19 cellular contexts compared by ENCODE assay signal in genomic region chr20:45055056-45055455, GRCh38. TPM values are rescaled to one million over a fixed set of nuclear protein-coding genes. Genes with fewer than 3 reads are reported as not detected.
DNase-seq lines count a peak whose midpoint lies in the region; ATAC-seq and TF ChIP-seq lines count a peak whose summit lies in the region.
"Had no signal": no experiment of that assay in that cellular context is flagged by ENCODE, and none has a peak within 500 bp of the region (broad histone marks: within the 10 kb centered on the region; RNA-seq: fewer than 3 reads in every experiment).

No MANE protein-coding gene starts in this region.

- H4K5ac ChIP-seq in IMR-90 (ENCODE audit: low read depth, low read length), result no peak overlapping the region; the same call in 1 of the 2 replicates

- intact Hi-C loops in IMR-90 (cut with micrococcal nuclease), result no loop called here

- CTCF ChIA-PET in IMR-90 (lab: Yijun Ruan, JAX), result no interaction called here

- no peak overlapping the region for H2BK120ac ChIP-seq in IMR-90 (ENCODE audit: low read depth, low read length)

- H2BK20ac ChIP-seq in IMR-90 (ENCODE audit: low read depth, low read length), result no peak overlapping the region

- H2AK5ac ChIP-seq in IMR-90 (ENCODE audit: low read depth, low read length), result 0 out of 2 replicates have a peak overlapping the region, but pooled peaks have one; percentile 8

- H3K4ac ChIP-seq in IMR-90 (ENCODE audit: low read depth, low read length), result no peak overlapping the region

- peaks cover 16% of the 10 kb centered on the region for H3K79me2 ChIP-seq in osteoblast (ENCODE audit: insufficient read depth, low read length)

- dilution Hi-C loops in IMR-90 (cut with HindIII; ENCODE audit: low sequenced_read_pairs, unreplicated experiment), result no loop called here

- no peak overlapping the region for H4K91ac ChIP-seq in IMR-90 (ENCODE audit: insufficient read depth, low read depth, low read length)

- no peak overlapping the region; the same call in 1 of the 2 replicates for H3K18ac ChIP-seq in IMR-90 (ENCODE audit: low read depth, low read length)

- no peak overlapping the region for H3K56ac ChIP-seq in IMR-90 (ENCODE audit: extremely low read depth, insufficient read depth, low read length)

- in situ Hi-C loops in IMR-90 (cut with MboI; ENCODE audit: low sequenced_read_pairs), result no loop called here
- in situ Hi-C loops in KBM-7 (cut with MboI; ENCODE audit: low pct_unique_long_range_greater_than_20kb, low sequenced_read_pairs), result no loop called here

- DNase-seq in EH (ENCODE audit: low read depth), result peak; percentile 31
- no peak for DNase-seq in IMR-90
- no peak for DNase-seq in osteoblast (ENCODE audit: insufficient read length, low spot score, missing footprints)
- DNase-seq in NCI-H1417 treated with DMSO at 0.1 percent for 48 hours (lab: John Stamatoyannopoulos, UW), result no peak
- no peak for DNase-seq in nucleus accumbens (lab: John Stamatoyannopoulos, UW)
- DNase-seq in KBM-7, result no peak
- DNase-seq: activated CD4-positive, alpha-beta T cell treated with anti-CD3 and anti-CD28 coated beads, Interleukin-2, amount 50 U/mL, for 1 hour; BE2C; mammary epithelial cell; NCI-H187; NCI-H510A had no signal

- H3K36me3 ChIP-seq in IMR-90 (ENCODE audit: control insufficient read depth, insufficient read depth, low read length) (peaks cover 3% of the 10 kb centered on the region), osteoblast (ENCODE audit: insufficient read depth, low read length) (peaks cover 5% of the 10 kb centered on the region)
- H3K36me3 ChIP-seq: right atrium auricular region had no signal

- no peak overlapping the region for H3K14ac ChIP-seq in IMR-90 (replicated peaks; ENCODE audit: low read depth, low read length)

- H3K9me3 ChIP-seq in IMR-90 (ENCODE audit: control insufficient read depth, insufficient read depth, low read length) (no peaks in the 10 kb centered on the region), osteoblast (ENCODE audit: low read depth, low read length) (no peaks in the 10 kb centered on the region)
- H3K9me3 ChIP-seq: BE2C, right atrium auricular region had no signal

- H3K23ac ChIP-seq in IMR-90 (ENCODE audit: low read depth, low read length), result no peak overlapping the region

- no peak for ATAC-seq in IMR-90 (ENCODE audit: low read depth)

- peak overlapping the region; percentile 86 for H3K27ac Mint-ChIP-seq in activated naive CD8-positive, alpha-beta T cell
- H3K27ac Mint-ChIP-seq: dendritic cell treated with granulocyte-macrophage colony-stimulating factor and Interleukin-4, amounts not matched to agents 40 ng/mL and 50 ng/mL, for 4 days had no signal

- no peak overlapping the region for H2BK5ac ChIP-seq in IMR-90 (ENCODE audit: low read depth, low read length, poor library complexity, severe bottlenecking)

- H3K4me3 ChIP-seq in IMR-90 (ENCODE audit: insufficient read depth, low read depth, low read length) (no peak overlapping the region), osteoblast (ENCODE audit: insufficient read depth, low read length) (peak overlapping the region; percentile 11)
- H3K4me3 ChIP-seq: right atrium auricular region had no signal

- no peaks in the 10 kb centered on the region for H3K27me3 Mint-ChIP-seq in activated naive CD8-positive, alpha-beta T cell
- H3K27me3 Mint-ChIP-seq: dendritic cell treated with granulocyte-macrophage colony-stimulating factor and Interleukin-4, amounts not matched to agents 40 ng/mL and 50 ng/mL, for 4 days had no signal

- H3K4me1 ChIP-seq in IMR-90 (ENCODE audit: control insufficient read depth, insufficient read depth, low read length) (peaks cover 12% of the 10 kb centered on the region), osteoblast (ENCODE audit: insufficient read depth, low read length) (peaks cover 65% of the 10 kb centered on the region)
- H3K4me1 ChIP-seq: BE2C had no signal

- no peak overlapping the region for H2AK9ac ChIP-seq in IMR-90 (replicated peaks; ENCODE audit: low read depth, low read length, poor library complexity)

- TF ChIP-seq CTCF in IMR-90 (conservative IDR thresholded peaks at IDR 0.05; ENCODE audit: low read depth, low read length), result no peak
- no peak for TF ChIP-seq CTCF in osteoblast (IDR thresholded peaks at IDR 0.05; ENCODE audit: extremely low read depth, low read depth, low read length)

- H4K20me1 ChIP-seq in IMR-90 (ENCODE audit: insufficient read depth, low read length) (no peaks in the 10 kb centered on the region), osteoblast (ENCODE audit: insufficient read depth, low read length) (no peaks in the 10 kb centered on the region)

- H3K4me3 Mint-ChIP-seq in activated naive CD8-positive, alpha-beta T cell, result peak overlapping the region; percentile 27
- H3K4me3 Mint-ChIP-seq: dendritic cell treated with granulocyte-macrophage colony-stimulating factor and Interleukin-4, amounts not matched to agents 40 ng/mL and 50 ng/mL, for 4 days had no signal

- no peak overlapping the region for H4K8ac ChIP-seq in IMR-90 (ENCODE audit: low read depth in 2 of 2, low read length in 2 of 2)

- no peak overlapping the region; the same call in 2 of the 3 replicates for H2BK15ac ChIP-seq in IMR-90 (ENCODE audit: low read depth, low read length)

- H3K9me3 Mint-ChIP-seq in activated naive CD8-positive, alpha-beta T cell (ENCODE audit: low read depth), result no peaks in the 10 kb centered on the region
- H3K9me3 Mint-ChIP-seq: dendritic cell treated with granulocyte-macrophage colony-stimulating factor and Interleukin-4, amounts not matched to agents 40 ng/mL and 50 ng/mL, for 4 days had no signal

- peaks cover 11 to 17% of the 10 kb centered on the region in 2 experiments; a peak in 3 of 4 replicates for H3K79me1 ChIP-seq in IMR-90 (ENCODE audit: low read depth in 1 of 2, low read length in 2 of 2)

- H3K27ac ChIP-seq in IMR-90 (ENCODE audit: insufficient read depth, low read length) (no peak overlapping the region), osteoblast (ENCODE audit: low read depth, low read length) (peak overlapping the region; percentile 57)
- H3K27ac ChIP-seq: right atrium auricular region had no signal

- 0 out of 2 replicates have a peak, but pooled peaks cover 5% of the 10 kb centered on the region for H3K9me1 ChIP-seq in IMR-90 (ENCODE audit: insufficient read depth, low read length)

- BruUV-seq in IMR-90 (replicated peaks; lab: Mats Ljungman, UMichigan), result no TSS peak

- no peak for TF ChIP-seq POLR2A in IMR-90 (IDR thresholded peaks at IDR 0.05; ENCODE audit: low read depth, low read length)

- H2AFZ ChIP-seq in IMR-90 (replicated peaks; ENCODE audit: low read length, poor library complexity) (no peak overlapping the region), osteoblast (ENCODE audit: low read length) (no peak overlapping the region)

- POLR2A ChIA-PET in IMR-90 (lab: Charles Lee; ENCODE audit: unreplicated experiment), result interaction anchor here (0.6 to 0.7 kb wide), 2 partner anchors 26 to 50 kb away, joined by 3 to 9 read pairs; no protein-coding TSS in a partner anchor

- H3K4me2 ChIP-seq in IMR-90 (ENCODE audit: low read depth, low read length), result no peak overlapping the region
- H3K4me2 ChIP-seq in osteoblast (ENCODE audit: insufficient read depth, low read length), result peak overlapping the region; percentile 49

- no peaks in the 10 kb centered on the region for H3K27me3 ChIP-seq in IMR-90 (ENCODE audit: control insufficient read depth, insufficient read depth, low read length)
- no peaks in the 10 kb centered on the region for H3K27me3 ChIP-seq in osteoblast (ENCODE audit: insufficient read depth, low read length)
- H3K27me3 ChIP-seq: BE2C, right atrium auricular region had no signal

- no CpG with 5 or more reads among the region's 4 CpGs for WGBS in IMR-90 (ENCODE audit: extremely low coverage in 2 of 2, insufficient read length in 1 of 2), 2 experiments

- peaks cover 4% of the 10 kb centered on the region for H3K36me3 Mint-ChIP-seq in activated naive CD8-positive, alpha-beta T cell

- peaks cover 84% of the 10 kb centered on the region for H3K4me1 Mint-ChIP-seq in activated naive CD8-positive, alpha-beta T cell (ENCODE audit: low read depth)

- H3K9ac ChIP-seq in IMR-90 (ENCODE audit: low read depth, low read length), result no peak overlapping the region

- TF ChIP-seq RAD21 in IMR-90 (IDR thresholded peaks at IDR 0.05; ENCODE audit: low read length), result no peak

TF ChIP-seq in IMR-90, 13 proteins besides CTCF, POLR2A, EP300 and RAD21:
- TF ChIP-seq MAFK (IDR thresholded peaks at IDR 0.05; ENCODE audit: low read depth, low read length), result no peak
- no peak for TF ChIP-seq MAZ (IDR thresholded peaks at IDR 0.05; ENCODE audit: borderline replicate concordance, low read depth, low read length)
- TF ChIP-seq NFE2L2 (IDR thresholded peaks at IDR 0.05; ENCODE audit: low read depth, low read length), result no peak
- TF ChIP-seq RFX5 (IDR thresholded peaks at IDR 0.05; ENCODE audit: low read depth, low read length), result no peak
- TF ChIP-seq ELK1 (IDR thresholded peaks at IDR 0.05; ENCODE audit: borderline replicate concordance, low read depth, low read length), result no peak
- TF ChIP-seq CHD1 (IDR thresholded peaks at IDR 0.05; ENCODE audit: low read depth, low read length), result no peak
- TF ChIP-seq RCOR1 (IDR thresholded peaks at IDR 0.05; ENCODE audit: insufficient replicate concordance, low read length), result no peak
- TF ChIP-seq CEBPB (IDR thresholded peaks at IDR 0.05; ENCODE audit: low read depth, low read length), result no peak
- no peak for TF ChIP-seq BHLHE40 (IDR thresholded peaks at IDR 0.05; ENCODE audit: low read depth, low read length)
- no peak for TF ChIP-seq MXI1 (IDR thresholded peaks at IDR 0.05; ENCODE audit: borderline replicate concordance, low read depth, low read length)

RNA-seq across cellular contexts. Expression of gene KCNS1, which starts 45.9 kb away (rescaled TPM):
- total RNA-seq in IMR-90 (2012; rRNA removed) (0.54 and 0.56 TPM in 2 replicates), osteoblast (0.59 and 1.1 TPM in 2 replicates)
- polyA plus RNA-seq in IMR-90 (2012; rRNA removed), result 0.46 and 0.62 TPM in 2 replicates
- polyA plus RNA-seq in IMR-90 (2012; cell fraction: cytosol; rRNA removed), result 0.48 and 0.85 TPM in 2 replicates
- polyA plus RNA-seq in IMR-90 (2012; cell fraction: nucleus; rRNA removed; ENCODE audit: low replicate concordance), result 0.33 and 0.55 TPM in 2 replicates
- total RNA-seq: HT-29, OCI-LY7 had no signal
- polyA plus RNA-seq: neural cell had no signal

RNA-seq across cellular contexts. Expression of gene WFDC5, which starts 59.9 kb away (rescaled TPM):
- total RNA-seq in IMR-90 (2012; rRNA removed) (not detected in 2 replicates), osteoblast (not detected in 2 replicates)
- polyA plus RNA-seq in IMR-90 (2012; rRNA removed), result not detected in 2 replicates
- not detected in 2 replicates for polyA plus RNA-seq in IMR-90 (2012; cell fraction: cytosol; rRNA removed)
- not detected in 2 replicates for polyA plus RNA-seq in IMR-90 (2012; cell fraction: nucleus; rRNA removed; ENCODE audit: low replicate concordance)
- total RNA-seq: HT-29, M059J, OCI-LY7, right atrium auricular region, temporal lobe had no signal
- polyA plus RNA-seq: neural cell had no signal
